ENCODE assay signal across 1 cellular context in the genomic region with DNA sequence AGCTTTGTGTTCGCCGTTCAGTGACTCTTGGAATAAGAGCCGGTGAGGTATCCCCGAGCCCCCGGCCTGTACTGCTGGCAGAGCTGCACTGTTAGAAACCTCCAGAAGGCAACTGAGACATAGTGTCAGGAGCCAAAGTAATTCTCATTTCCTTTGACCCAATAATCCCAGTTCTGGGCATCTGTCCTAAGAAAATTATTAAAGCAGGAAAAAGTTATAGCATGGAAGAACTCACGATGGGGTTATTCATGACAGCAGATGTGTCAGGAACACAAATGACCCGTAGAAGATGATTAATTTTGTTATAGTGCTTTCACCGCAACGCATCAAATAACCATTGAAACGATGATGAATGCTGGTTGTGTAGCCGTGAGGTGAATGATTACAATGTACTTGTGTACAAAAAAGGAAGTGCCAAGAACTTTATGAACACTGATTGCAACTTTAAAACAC.
A peak's percentile ranks its signal among the peaks of the same experiment; 100 is the strongest.
TF ChIP-seq lines count a peak whose summit lies in the region.

No MANE protein-coding gene starts in this region.

TF ChIP-seq in K562, 482 proteins besides CTCF, POLR2A, EP300 and RAD21:
- TF ChIP-seq, protein P1, sequence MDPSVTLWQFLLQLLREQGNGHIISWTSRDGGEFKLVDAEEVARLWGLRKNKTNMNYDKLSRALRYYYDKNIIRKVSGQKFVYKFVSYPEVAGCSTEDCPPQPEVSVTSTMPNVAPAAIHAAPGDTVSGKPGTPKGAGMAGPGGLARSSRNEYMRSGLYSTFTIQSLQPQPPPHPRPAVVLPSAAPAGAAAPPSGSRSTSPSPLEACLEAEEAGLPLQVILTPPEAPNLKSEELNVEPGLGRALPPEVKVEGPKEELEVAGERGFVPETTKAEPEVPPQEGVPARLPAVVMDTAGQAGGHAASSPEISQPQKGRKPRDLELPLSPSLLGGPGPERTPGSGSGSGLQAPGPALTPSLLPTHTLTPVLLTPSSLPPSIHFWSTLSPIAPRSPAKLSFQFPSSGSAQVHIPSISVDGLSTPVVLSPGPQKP (CRISPR knock-in tag; IDR thresholded peaks at IDR 0.05), result no peak
- TF ChIP-seq SIN3B (IDR thresholded peaks at IDR 0.05; ENCODE audit: low read depth) (no peak), NCOA4 (IDR thresholded peaks at IDR 0.05; ENCODE audit: partially characterized antibody) (no peak), SPI1 (IDR thresholded peaks at IDR 0.05; ENCODE audit: borderline replicate concordance, low read depth, low read length) (peak; percentile 52; the same call in 1 of the 2 replicates), ZNF324 (CRISPR knock-in tag; IDR thresholded peaks at IDR 0.05) (no peak), ZNF311 (CRISPR knock-in tag; IDR thresholded peaks at IDR 0.05) (no peak)
- TF ChIP-seq, protein P2, sequence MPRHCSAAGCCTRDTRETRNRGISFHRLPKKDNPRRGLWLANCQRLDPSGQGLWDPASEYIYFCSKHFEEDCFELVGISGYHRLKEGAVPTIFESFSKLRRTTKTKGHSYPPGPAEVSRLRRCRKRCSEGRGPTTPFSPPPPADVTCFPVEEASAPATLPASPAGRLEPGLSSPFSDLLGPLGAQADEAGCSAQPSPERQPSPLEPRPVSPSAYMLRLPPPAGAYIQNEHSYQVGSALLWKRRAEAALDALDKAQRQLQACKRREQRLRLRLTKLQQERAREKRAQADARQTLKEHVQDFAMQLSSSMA (CRISPR knock-in tag; IDR thresholded peaks at IDR 0.05), result no peak
TF ChIP-seq in K562: peak in this region for 1.
